Comparison of ENCODE assay signal across 18 cellular contexts in genomic region chr3:174541708-174542107, GRCh38.
DNase-seq lines count a peak whose midpoint lies in the region; ATAC-seq and TF ChIP-seq lines count a peak whose summit lies in the region.
"Had no signal": no experiment of that assay in that cellular context is flagged by ENCODE, and none has a peak within 500 bp of the region (broad histone marks: within the 10 kb centered on the region; RNA-seq: fewer than 3 reads in every experiment).

No MANE protein-coding gene starts in this region.

- H3K4me2 ChIP-seq in IMR-90 (ENCODE audit: low read depth, low read length) = no peak overlapping the region

- H3K27me3 ChIP-seq in IMR-90 (ENCODE audit: control insufficient read depth, insufficient read depth, low read length) = no peaks in the 10 kb centered on the region
- no peaks in the 10 kb centered on the region for H3K27me3 ChIP-seq in brain microvascular endothelial cell (replicated peaks)
- H3K27me3 ChIP-seq in iPS-20b (ENCODE audit: insufficient read depth, low read length) = no peaks in the 10 kb centered on the region
- H3K27me3 ChIP-seq in H7 (ENCODE audit: control insufficient read depth, insufficient read depth, low read length) = no peaks in the 10 kb centered on the region
- H3K27me3 ChIP-seq: sigmoid colon had no signal

- H3K9me3 ChIP-seq in IMR-90 (ENCODE audit: control insufficient read depth, insufficient read depth, low read length) (no peaks in the 10 kb centered on the region), iPS-20b (ENCODE audit: insufficient read depth, low read depth, low read length) (no peaks in the 10 kb centered on the region)
- H3K9me3 ChIP-seq: sigmoid colon had no signal

- CTCF ChIA-PET in IMR-90 (lab: Yijun Ruan, JAX) = no interaction called here

- TF ChIP-seq CTCF in IMR-90 (conservative IDR thresholded peaks at IDR 0.05; ENCODE audit: low read depth, low read length) (no peak), brain microvascular endothelial cell (IDR thresholded peaks at IDR 0.05; ENCODE audit: low read depth, low read length, missing control alignments) (no peak)

- no peak overlapping the region for H4K5ac ChIP-seq in IMR-90 (ENCODE audit: low read depth, low read length)

- H3K4me1 ChIP-seq in IMR-90 (ENCODE audit: control insufficient read depth, insufficient read depth, low read length) (no peaks in the 10 kb centered on the region), iPS-20b (ENCODE audit: insufficient read depth, low read length) (peaks cover 40% of the 10 kb centered on the region)

- no peaks in the 10 kb centered on the region; a peak in 1 of 4 replicates for H3K79me1 ChIP-seq in IMR-90 (ENCODE audit: low read depth in 1 of 2, low read length in 2 of 2)

- H3K4me3 ChIP-seq in IMR-90 (ENCODE audit: insufficient read depth, low read depth, low read length) = no peak overlapping the region
- no peak overlapping the region for H3K4me3 ChIP-seq in brain microvascular endothelial cell (ENCODE audit: low read depth, low read length)
- H3K4me3 ChIP-seq in iPS-20b (ENCODE audit: low read length) = no peak overlapping the region
- no peak overlapping the region for H3K4me3 ChIP-seq in H7 (ENCODE audit: insufficient read depth, low read depth, low read length)
- H3K4me3 ChIP-seq: sigmoid colon had no signal

- no peak overlapping the region for H4K91ac ChIP-seq in IMR-90 (ENCODE audit: insufficient read depth, low read depth, low read length)

- H3K36me3 ChIP-seq in IMR-90 (ENCODE audit: control insufficient read depth, insufficient read depth, low read length) (no peaks in the 10 kb centered on the region), brain microvascular endothelial cell (replicated peaks) (no peaks in the 10 kb centered on the region), iPS-20b (ENCODE audit: insufficient read depth, low read depth, low read length) (no peaks in the 10 kb centered on the region), H7 (replicated peaks; ENCODE audit: control insufficient read depth, insufficient read depth, low read length) (no peaks in the 10 kb centered on the region)
- H3K36me3 ChIP-seq: sigmoid colon had no signal

- no peaks in the 10 kb centered on the region for H4K20me1 ChIP-seq in IMR-90 (ENCODE audit: insufficient read depth, low read length)

- H3K9ac ChIP-seq in IMR-90 (ENCODE audit: low read depth, low read length) = no peak overlapping the region
- peak overlapping the region; percentile 39; the same call in 1 of the 2 replicates for H3K9ac ChIP-seq in iPS-20b (ENCODE audit: low read depth, low read length)

- in situ Hi-C loops in IMR-90 (cut with MboI; ENCODE audit: low sequenced_read_pairs) (no loop called here), brain microvascular endothelial cell (cut with HindIII; ENCODE audit: low pct_ligation_motif_present, low sequenced_read_pairs) (no loop called here)

- no peak overlapping the region for H2BK20ac ChIP-seq in IMR-90 (ENCODE audit: low read depth, low read length)

- intact Hi-C loops in IMR-90 (cut with micrococcal nuclease) = no loop called here

- H3K27ac ChIP-seq in IMR-90 (ENCODE audit: insufficient read depth, low read length) = no peak overlapping the region
- no peak overlapping the region for H3K27ac ChIP-seq in brain microvascular endothelial cell
- peak overlapping the region; percentile 49 for H3K27ac ChIP-seq in iPS-20b (ENCODE audit: low read length)
- H3K27ac ChIP-seq: epithelial cell of prostate, sigmoid colon had no signal

- BruUV-seq in IMR-90 (replicated peaks; lab: Mats Ljungman, UMichigan) = no TSS peak

- TF ChIP-seq RAD21 in IMR-90 (IDR thresholded peaks at IDR 0.05; ENCODE audit: low read length) = no peak

- POLR2A ChIA-PET in IMR-90 (lab: Charles Lee; ENCODE audit: unreplicated experiment) = no interaction called here

- no peak overlapping the region for H3K23ac ChIP-seq in IMR-90 (ENCODE audit: low read depth, low read length)

- dilution Hi-C loops in IMR-90 (cut with HindIII; ENCODE audit: low sequenced_read_pairs, unreplicated experiment) = no loop called here

- H2AFZ ChIP-seq in IMR-90 (replicated peaks; ENCODE audit: low read length, poor library complexity) = no peak overlapping the region

- no peak overlapping the region for H2BK120ac ChIP-seq in IMR-90 (ENCODE audit: low read depth, low read length)

- ATAC-seq in IMR-90 (ENCODE audit: low read depth) (peak; percentile 66), HG03196 (IDR thresholded peaks at IDR 0.05; ENCODE audit: unreplicated experiment) (no peak)

- no peak overlapping the region for H3K56ac ChIP-seq in IMR-90 (ENCODE audit: extremely low read depth, insufficient read depth, low read length)

- no peak overlapping the region for H4K8ac ChIP-seq in IMR-90 (ENCODE audit: low read depth in 2 of 2, low read length in 2 of 2)

- H3K18ac ChIP-seq in IMR-90 (ENCODE audit: low read depth, low read length) = no peak overlapping the region

- H3K14ac ChIP-seq in IMR-90 (replicated peaks; ENCODE audit: low read depth, low read length) = no peak overlapping the region

- H2BK15ac ChIP-seq in IMR-90 (ENCODE audit: low read depth, low read length) = no peak overlapping the region

- no peak for TF ChIP-seq POLR2A in IMR-90 (IDR thresholded peaks at IDR 0.05; ENCODE audit: low read depth, low read length)

- no peak overlapping the region for H2AK5ac ChIP-seq in IMR-90 (ENCODE audit: low read depth, low read length)

- peak; percentile 37 for DNase-seq in ELR (ENCODE audit: low read depth)
- peak; percentile 51 for DNase-seq in IMR-90
- DNase-seq in brain microvascular endothelial cell = peak; percentile 28
- no peak for DNase-seq in H7
- DNase-seq in DMS79 (lab: John Stamatoyannopoulos, UW) = no peak
- DNase-seq: activated CD4-positive, alpha-beta T cell treated with anti-CD3 and anti-CD28 coated beads, Interleukin-2, amount 50 U/mL, for 48 hours; activated CD4-positive, CD25-positive, alpha-beta regulatory T cell; activated gamma-delta T cell treated with Interleukin-2 at 50 U/mL for 16 hours; activated T-cell treated with anti-CD3 and anti-CD28 coated beads for 4 hours; KBM-7; NCI-H1436 treated with DMSO at 0.1 percent for 48 hours; NCI-H2171; NCI-H526 treated with DMSO at 0.1 percent for 48 hours; sigmoid colon; T-helper 9 cell had no signal

- no peaks in the 10 kb centered on the region for H3K9me1 ChIP-seq in IMR-90 (ENCODE audit: insufficient read depth, low read length)

- H2AK9ac ChIP-seq in IMR-90 (replicated peaks; ENCODE audit: low read depth, low read length, poor library complexity) = no peak overlapping the region

- no peak overlapping the region for H3K4ac ChIP-seq in IMR-90 (ENCODE audit: low read depth, low read length)

- no CpG with 5 or more reads among the region's 2 CpGs for WGBS in IMR-90 (ENCODE audit: extremely low coverage in 2 of 2, insufficient read length in 1 of 2), 2 experiments

- no peak overlapping the region for H2BK5ac ChIP-seq in IMR-90 (ENCODE audit: low read depth, low read length, poor library complexity, severe bottlenecking)

TF ChIP-seq in IMR-90, 13 proteins besides CTCF, POLR2A, EP300 and RAD21:
- TF ChIP-seq MAZ (IDR thresholded peaks at IDR 0.05; ENCODE audit: borderline replicate concordance, low read depth, low read length) (no peak), BHLHE40 (IDR thresholded peaks at IDR 0.05; ENCODE audit: low read depth, low read length) (no peak), FOS (IDR thresholded peaks at IDR 0.05; ENCODE audit: low read depth, low read length) (no peak), ELK1 (IDR thresholded peaks at IDR 0.05; ENCODE audit: borderline replicate concordance, low read depth, low read length) (no peak), USF2 (IDR thresholded peaks at IDR 0.05; ENCODE audit: low read depth, low read length) (no peak), MAFK (IDR thresholded peaks at IDR 0.05; ENCODE audit: low read depth, low read length) (no peak), CHD1 (IDR thresholded peaks at IDR 0.05; ENCODE audit: low read depth, low read length) (no peak), MXI1 (IDR thresholded peaks at IDR 0.05; ENCODE audit: borderline replicate concordance, low read depth, low read length) (no peak), RCOR1 (IDR thresholded peaks at IDR 0.05; ENCODE audit: insufficient replicate concordance, low read length) (no peak), RFX5 (IDR thresholded peaks at IDR 0.05; ENCODE audit: low read depth, low read length) (no peak), NFE2L2 (IDR thresholded peaks at IDR 0.05; ENCODE audit: low read depth, low read length) (no peak), CEBPB (IDR thresholded peaks at IDR 0.05; ENCODE audit: low read depth, low read length) (no peak), SMC3 (IDR thresholded peaks at IDR 0.05; ENCODE audit: low read depth, low read length) (no peak)

Comparison
In these comparisons a context has a peak if more than half of its experiments do, and no peak if none do; other contexts are left out.
1. DNase-seq: peak in ELR (single experiment), IMR-90 (single experiment) and brain microvascular endothelial cell (single experiment); none in H7 (single experiment) and DMS79 (single experiment).